ENCODE assay signal across 18 cellular contexts in genomic region chr11:117554601-117555333, GRCh38.
DNase-seq lines count a peak whose midpoint lies in the region; ATAC-seq, FAIRE-seq and TF ChIP-seq lines count a peak whose summit lies in the region.
"Had no signal": no experiment of that assay in that cellular context is flagged by ENCODE, and none has a peak within 500 bp of the region (broad histone marks: within the 10 kb centered on the region; RNA-seq: fewer than 3 reads in every experiment).

No MANE protein-coding gene starts in this region.

- peaks cover 98% of the 10 kb centered on the region for H3K27me3 Mint-ChIP-seq in Calu3 (ENCODE audit: unreplicated experiment)
- peaks cover 39% of the 10 kb centered on the region for H3K27me3 Mint-ChIP-seq in nephron progenitor cell (ENCODE audit: low read depth, poor library complexity)

- BruUV-seq in Calu3 (replicated peaks; lab: Mats Ljungman, UMichigan), result no TSS peak

- TF ChIP-seq CTCF in Calu3 (IDR thresholded peaks at IDR 0.05; ENCODE audit: unreplicated experiment) (no peak), bronchial epithelial cell (IDR thresholded peaks at IDR 0.05; ENCODE audit: insufficient read depth, low read length, severe bottlenecking) (no peak), nephron progenitor cell (IDR thresholded peaks at IDR 0.05) (no peak)

- no peak overlapping the region for H3K27ac Mint-ChIP-seq in Calu3 (ENCODE audit: unreplicated experiment)
- H3K27ac Mint-ChIP-seq in nephron progenitor cell, result peak overlapping the region; percentile 38
- H3K27ac Mint-ChIP-seq: B cell; CD4-positive, CD25-positive, alpha-beta regulatory T cell had no signal

- H3K36me3 ChIP-seq in bronchial epithelial cell (ENCODE audit: control insufficient read depth, insufficient read depth, low read length), result no peaks in the 10 kb centered on the region

- intact Hi-C loops in Calu3 (cut with micrococcal nuclease; ENCODE audit: unreplicated experiment), result no loop called here

- H3K4me1 Mint-ChIP-seq in Calu3 (ENCODE audit: low read depth, unreplicated experiment) (no peaks in the 10 kb centered on the region), nephron progenitor cell (peaks cover 22% of the 10 kb centered on the region)
- H3K4me1 Mint-ChIP-seq: B cell; CD4-positive, CD25-positive, alpha-beta regulatory T cell had no signal

- CTCF ChIA-PET in Calu3 (lab: Charles Lee), result no interaction called here

- H3K9me3 Mint-ChIP-seq in Calu3 (ENCODE audit: low read depth, unreplicated experiment) (no peaks in the 10 kb centered on the region), nephron progenitor cell (no peaks in the 10 kb centered on the region)

- no peak overlapping the region for H3K4me3 ChIP-seq in bronchial epithelial cell (ENCODE audit: low read depth, low read length)
- H3K4me3 ChIP-seq: GM12878, SK-N-MC had no signal

- ATAC-seq in GM21576 (IDR thresholded peaks at IDR 0.05; ENCODE audit: unreplicated experiment) (no peak), HG03039 (IDR thresholded peaks at IDR 0.05; ENCODE audit: unreplicated experiment) (no peak)
- ATAC-seq: GM12878 had no signal

- H3K4me3 Mint-ChIP-seq in Calu3 (ENCODE audit: low read depth, unreplicated experiment), result no peak overlapping the region
- no peak overlapping the region for H3K4me3 Mint-ChIP-seq in nephron progenitor cell
- H3K4me3 Mint-ChIP-seq: B cell; CD4-positive, CD25-positive, alpha-beta regulatory T cell had no signal

- H3K36me3 Mint-ChIP-seq in Calu3 (ENCODE audit: insufficient read depth, unreplicated experiment), result no peaks in the 10 kb centered on the region
- no peaks in the 10 kb centered on the region for H3K36me3 Mint-ChIP-seq in nephron progenitor cell (ENCODE audit: low read depth)
- H3K36me3 Mint-ChIP-seq: CD4-positive, CD25-positive, alpha-beta regulatory T cell had no signal

- no peak for FAIRE-seq in bronchial epithelial cell (lab: Jason Lieb, UNC)
- FAIRE-seq: GM12878 had no signal

- DNase-seq in DMS53 (lab: John Stamatoyannopoulos, UW) (peak; percentile 49), DMS53 treated with DMSO at 0.1 percent for 48 hours (lab: John Stamatoyannopoulos, UW; ENCODE audit: unreplicated experiment) (no peak), Calu3 (peak; percentile 26), bronchial epithelial cell (ENCODE audit: low read depth) (peak; percentile 32), nephron progenitor cell (no peak)
- no peak for DNase-seq in activated CD8-positive, alpha-beta memory T cell treated with anti-CD3 and anti-CD28 coated beads, Interleukin-2, amount 50 U/mL, for 48 hours
- DNase-seq: CD4-positive, CD25-positive, alpha-beta regulatory T cell; GDM1; KBM-7; NCI-H1417 treated with DMSO at 0.1 percent for 48 hours; NCI-H2081; NCI-H446; NCI-H82 had no signal

- no peaks in the 10 kb centered on the region for H3K27me3 ChIP-seq in bronchial epithelial cell (ENCODE audit: control insufficient read depth, insufficient read depth, low read length)

Comparison
In these comparisons a context has a peak if more than half of its experiments do, and no peak if none do; other contexts are left out.
1. DNase-seq: peak in DMS53 (single experiment), Calu3 (single experiment) and bronchial epithelial cell (single experiment); none in DMS53 treated with DMSO at 0.1 percent for 48 hours (single experiment), nephron progenitor cell (single experiment) and activated CD8-positive, alpha-beta memory T cell treated with anti-CD3 and anti-CD28 coated beads, Interleukin-2, amount 50 U/mL, for 48 hours (single experiment).